Comparison of ENCODE assay signal across 1 cellular context in the genomic region with DNA sequence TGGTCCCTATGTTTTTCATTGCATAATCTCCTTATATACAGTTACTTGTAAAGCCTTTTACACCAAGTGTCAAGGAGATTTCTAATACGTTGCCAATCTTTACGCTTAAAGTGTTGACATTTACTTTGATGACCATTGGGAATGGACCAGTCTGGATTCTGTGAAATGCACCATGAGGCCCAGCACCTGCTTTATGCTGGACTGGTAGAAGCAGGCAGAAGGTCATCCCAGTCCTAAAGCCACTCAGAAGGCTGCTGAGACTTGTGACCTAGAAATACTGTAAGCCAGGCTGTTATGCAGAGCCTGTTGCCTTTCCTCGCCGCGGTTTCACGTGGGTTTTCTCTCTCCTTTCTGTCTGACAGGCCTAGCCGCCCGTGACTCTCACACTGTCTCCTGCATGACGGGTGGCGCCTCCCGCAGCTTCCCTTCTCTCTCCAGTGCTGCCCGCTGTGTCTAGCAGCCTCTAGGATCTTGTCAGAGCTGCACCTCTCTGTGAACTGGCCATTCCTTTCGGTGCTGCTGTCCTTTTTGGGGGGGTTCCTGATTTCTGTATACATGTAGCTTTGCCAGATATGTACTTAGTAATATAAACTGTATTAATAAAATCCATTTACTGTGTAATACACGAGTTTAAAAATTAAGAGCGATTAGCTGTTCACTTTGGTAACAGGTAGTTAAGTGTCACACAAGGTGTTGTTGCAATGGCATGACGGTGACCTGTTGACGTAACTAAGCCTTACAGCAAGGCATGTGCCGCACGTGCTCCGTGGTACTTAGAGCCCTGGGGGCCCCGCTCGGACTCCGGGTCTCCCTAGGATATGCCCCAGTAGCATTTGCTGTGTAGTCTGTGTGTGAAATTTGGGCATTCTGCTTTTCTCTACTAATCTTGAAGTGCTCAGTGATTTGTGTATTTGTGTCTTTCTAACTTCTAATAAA.
TF ChIP-seq lines count a peak whose summit lies in the region.

No MANE protein-coding gene starts in this region.

TF ChIP-seq in IMR-90, 13 proteins besides CTCF, POLR2A, EP300 and RAD21:
- TF ChIP-seq SMC3 (IDR thresholded peaks at IDR 0.05; ENCODE audit: low read depth, low read length) (no peak), BHLHE40 (IDR thresholded peaks at IDR 0.05; ENCODE audit: low read depth, low read length) (no peak), USF2 (IDR thresholded peaks at IDR 0.05; ENCODE audit: low read depth, low read length) (no peak), MXI1 (IDR thresholded peaks at IDR 0.05; ENCODE audit: borderline replicate concordance, low read depth, low read length) (no peak), CHD1 (IDR thresholded peaks at IDR 0.05; ENCODE audit: low read depth, low read length) (no peak), ELK1 (IDR thresholded peaks at IDR 0.05; ENCODE audit: borderline replicate concordance, low read depth, low read length) (no peak), CEBPB (IDR thresholded peaks at IDR 0.05; ENCODE audit: low read depth, low read length) (no peak), MAFK (IDR thresholded peaks at IDR 0.05; ENCODE audit: low read depth, low read length) (no peak), MAZ (IDR thresholded peaks at IDR 0.05; ENCODE audit: borderline replicate concordance, low read depth, low read length) (no peak)
